ENCODE assay signal across 34 cellular contexts in genomic region chr10:1138529-1138928, GRCh38.
"Had no signal": no experiment of that assay in that cellular context is flagged by ENCODE, and none has a peak within 500 bp of the region (broad histone marks: within the 10 kb centered on the region; RNA-seq: fewer than 3 reads in every experiment).

No MANE protein-coding gene starts in this region.

- DNase-seq: Karpas-422, Kasumi-1, MG63, MM.1S, MV-4-11, NCI-H1048, NCI-H1092, NCI-H1092 treated with DMSO at 0.1 percent for 48 hours, NCI-H1105, NCI-H1105 treated with DMSO at 0.1 percent for 48 hours, NCI-H1417, NCI-H1417 treated with DMSO at 0.1 percent for 48 hours, NCI-H1436, NCI-H1436 treated with DMSO at 0.1 percent for 48 hours, NCI-H146, NCI-H1694, NCI-H1694 treated with DMSO at 0.1 percent for 48 hours, NCI-H187, NCI-H187 treated with DMSO at 0.1 percent for 48 hours, NCI-H1930, NCI-H2029, NCI-H2029 treated with DMSO at 0.1 percent for 48 hours, NCI-H2081, NCI-H2081 treated with DMSO at 0.1 percent for 48 hours, NCI-H2107, NCI-H2171, NCI-H2171 treated with DMSO at 0.1 percent for 48 hours, NCI-H2227 treated with DMSO at 0.1 percent for 48 hours, NCI-H226, NCI-H345, NCI-H446, NCI-H446 treated with DMSO at 0.1 percent for 48 hours, NCI-H510A, NCI-H510A treated with DMSO at 0.1 percent for 48 hours had no signal

- H3K4me3 ChIP-seq: MG63 had no signal

- H3K27me3 ChIP-seq: MG63 had no signal

- H3K36me3 ChIP-seq: MG63 had no signal

- H3K9me3 ChIP-seq: MG63 had no signal
